ENCODE assay signal across 17 cellular contexts in the genomic region with DNA sequence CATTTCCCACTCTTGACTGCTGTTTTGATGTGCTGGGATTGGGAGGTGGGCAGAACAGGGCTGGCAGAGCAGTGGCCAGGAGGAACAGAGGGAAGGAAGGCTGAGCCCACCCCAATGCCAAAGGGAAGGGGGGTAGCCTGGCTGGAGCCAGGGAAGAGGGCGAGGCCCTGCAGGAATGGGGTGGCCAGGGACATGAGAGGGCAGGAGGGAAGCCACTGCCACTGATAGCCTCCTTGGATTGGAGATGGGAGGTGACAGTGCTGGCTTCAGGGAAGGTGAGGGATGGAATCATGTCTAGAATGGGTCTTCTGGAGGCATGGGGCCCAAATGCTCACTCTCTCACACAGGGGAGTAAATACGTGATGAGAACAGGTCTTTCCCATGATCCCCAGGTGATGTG. TPM values are rescaled to one million over a fixed set of nuclear protein-coding genes. Genes with fewer than 3 reads are reported as not detected.
DNase-seq lines count a peak whose midpoint lies in the region; TF ChIP-seq lines count a peak whose summit lies in the region.
"Had no signal": no experiment of that assay in that cellular context is flagged by ENCODE, and none has a peak within 500 bp of the region (broad histone marks: within the 10 kb centered on the region; RNA-seq: fewer than 3 reads in every experiment).

No MANE protein-coding gene starts in this region.

- H3K27me3 ChIP-seq in CD4-positive, alpha-beta memory T cell (ENCODE audit: insufficient read depth, low read length): no peaks in the 10 kb centered on the region
- H3K27me3 ChIP-seq: MG63 had no signal

- H3K27ac Mint-ChIP-seq in neural crest cell (ENCODE audit: unreplicated experiment): peak overlapping the region; percentile 46
- H3K27ac Mint-ChIP-seq in CD4-positive, alpha-beta memory T cell: peak overlapping the region in 1 of 7 donors; percentile 70

- no peaks in the 10 kb centered on the region for H3K9me3 ChIP-seq in CD4-positive, alpha-beta memory T cell (ENCODE audit: control insufficient read depth in 1 of 2, low read length in 2 of 2)

- CTCF ChIA-PET in CD4-positive, alpha-beta memory T cell (lab: Charles Lee; ENCODE audit: partially characterized antibody): no interaction called here

- H3K4me1 ChIP-seq in CD4-positive, alpha-beta memory T cell (ENCODE audit: insufficient read depth, low read length): no peaks in the 10 kb centered on the region
- H3K4me1 ChIP-seq: A549 had no signal

- no peak overlapping the region for H3K4me3 ChIP-seq in CD4-positive, alpha-beta memory T cell (ENCODE audit: low read length in 2 of 2)
- H3K4me3 ChIP-seq: A549, MG63 had no signal

- no peak for TF ChIP-seq CTCF in neural crest cell (conservative IDR thresholded peaks at IDR 0.05)
- TF ChIP-seq CTCF in GM13977 (IDR thresholded peaks at IDR 0.05; ENCODE audit: extremely low read depth, insufficient read depth, missing control alignments): no peak

- intact Hi-C loops in CD4-positive, alpha-beta memory T cell (cut with micrococcal nuclease): no loop called here

- H3K9me3 Mint-ChIP-seq in neural crest cell: peaks cover 17% of the 10 kb centered on the region
- peaks cover 0 to 16% (median 8%) of the 10 kb centered on the region in 8 donors for H3K9me3 Mint-ChIP-seq in CD4-positive, alpha-beta memory T cell

- H3K36me3 Mint-ChIP-seq in neural crest cell (ENCODE audit: low read depth): peaks cover 26% of the 10 kb centered on the region
- H3K36me3 Mint-ChIP-seq in CD4-positive, alpha-beta memory T cell: peaks cover 0 to 13% of the 10 kb centered on the region in 2 donors

- H3K4me3 Mint-ChIP-seq in neural crest cell: no peak overlapping the region
- no peak overlapping the region for H3K4me3 Mint-ChIP-seq in CD4-positive, alpha-beta memory T cell

- POLR2A ChIA-PET in CD4-positive, alpha-beta memory T cell (lab: Charles Lee; ENCODE audit: partially characterized antibody): no interaction called here

- in situ Hi-C loops in GM13977 (cut with MboI; ENCODE audit: low pct_unique_long_range_greater_than_20kb, low sequenced_read_pairs, unreplicated experiment): loop anchor here (10.0 kb wide), 2 partner anchors 88 to 198 kb away; no protein-coding TSS in a partner anchor
- in situ Hi-C loops in KBM-7 (cut with MboI; ENCODE audit: low pct_unique_long_range_greater_than_20kb, low sequenced_read_pairs): no loop called here

- H3K27me3 Mint-ChIP-seq in neural crest cell (ENCODE audit: low read depth): no peaks in the 10 kb centered on the region
- peaks cover 5 to 16% of the 10 kb centered on the region in 2 donors for H3K27me3 Mint-ChIP-seq in CD4-positive, alpha-beta memory T cell

- H3K36me3 ChIP-seq in CD4-positive, alpha-beta memory T cell (ENCODE audit: insufficient read depth, low read length): no peaks in the 10 kb centered on the region
- H3K36me3 ChIP-seq: MG63 had no signal

- peaks cover 23% of the 10 kb centered on the region for H3K4me1 Mint-ChIP-seq in neural crest cell
- peaks cover 0 to 3% (median 0%) of the 10 kb centered on the region in 4 donors for H3K4me1 Mint-ChIP-seq in CD4-positive, alpha-beta memory T cell

- peak; percentile 30 for DNase-seq in activated effector memory CD4-positive, alpha-beta T cell treated with anti-CD3 and anti-CD28 coated beads, Interleukin-2, amount 50 U/mL, for 16 hours
- DNase-seq in activated effector memory CD4-positive, alpha-beta T cell treated with Interleukin-2 at 50 U/mL for 16 hours: no peak
- DNase-seq in neural crest cell (ENCODE audit: low read depth, low spot score) (no peak), GM13977 (ENCODE audit: low spot score) (no peak), KBM-7 (no peak)
- no peak for DNase-seq in CD4-positive, alpha-beta memory T cell
- DNase-seq: MG63, NCI-H1092 treated with DMSO at 0.1 percent for 48 hours, NCI-H1694, NCI-H2107, NCI-H446 treated with DMSO at 0.1 percent for 48 hours, NCI-H82 had no signal

- peak overlapping the region; percentile 73 for H3K27ac ChIP-seq in cingulate gyrus (ENCODE audit: low read depth, low read length)
- peak overlapping the region; percentile 5 for H3K27ac ChIP-seq in temporal lobe (ENCODE audit: low read depth, low read length)
- no peak overlapping the region for H3K27ac ChIP-seq in CD4-positive, alpha-beta memory T cell (ENCODE audit: low read depth, low read length)
- H3K27ac ChIP-seq: A549 had no signal

RNA-seq across cellular contexts. Expression of a gene that starts 19.6 kb away (rescaled TPM):
- total RNA-seq in neural crest cell (113 TPM in 2 replicates), temporal lobe (149 TPM)
- not detected for total RNA-seq in CD4-positive, alpha-beta memory T cell
- under 1 TPM in 1 of 2 donors, not detected in 1; 0.15 TPM for polyA plus RNA-seq in CD4-positive, alpha-beta memory T cell
- total RNA-seq: HepG2 had no signal
- polyA plus RNA-seq: HepG2 had no signal

RNA-seq across cellular contexts. Expression of a gene that starts 32.3 kb away (rescaled TPM):
- total RNA-seq in neural crest cell (0.18 and 0.26 TPM in 2 replicates), temporal lobe (0.49 TPM)
- total RNA-seq in CD4-positive, alpha-beta memory T cell: 10 to 100 TPM in 1 of 2 experiments, 1 to 10 TPM in 1; 9.3 to 10.5 TPM
- polyA plus RNA-seq in CD4-positive, alpha-beta memory T cell: 1 to 10 TPM; 3.5 to 7.1 TPM
- total RNA-seq: H4 had no signal

RNA-seq across cellular contexts. Expression of a gene that starts 59.9 kb away (rescaled TPM):
- 0.09 and 0.25 TPM in 2 replicates for total RNA-seq in neural crest cell
- total RNA-seq in temporal lobe: 9.1 TPM
- total RNA-seq in CD4-positive, alpha-beta memory T cell: 1 to 10 TPM in 1 of 2 experiments, under 1 TPM in 1; 1.00 to 1.0 TPM
- polyA plus RNA-seq in CD4-positive, alpha-beta memory T cell: not detected
- total RNA-seq: H4 had no signal

Comparison
In these comparisons a context has a peak if more than half of its experiments do, and no peak if none do; other contexts are left out.
1. RNA of a gene that starts 19.6 kb away (total RNA-seq): 149 TPM in temporal lobe (single experiment) and 113 TPM in neural crest cell; not detected in CD4-positive, alpha-beta memory T cell; every median in the first group is over 10 times any median in the second.